In the genomic region with DNA sequence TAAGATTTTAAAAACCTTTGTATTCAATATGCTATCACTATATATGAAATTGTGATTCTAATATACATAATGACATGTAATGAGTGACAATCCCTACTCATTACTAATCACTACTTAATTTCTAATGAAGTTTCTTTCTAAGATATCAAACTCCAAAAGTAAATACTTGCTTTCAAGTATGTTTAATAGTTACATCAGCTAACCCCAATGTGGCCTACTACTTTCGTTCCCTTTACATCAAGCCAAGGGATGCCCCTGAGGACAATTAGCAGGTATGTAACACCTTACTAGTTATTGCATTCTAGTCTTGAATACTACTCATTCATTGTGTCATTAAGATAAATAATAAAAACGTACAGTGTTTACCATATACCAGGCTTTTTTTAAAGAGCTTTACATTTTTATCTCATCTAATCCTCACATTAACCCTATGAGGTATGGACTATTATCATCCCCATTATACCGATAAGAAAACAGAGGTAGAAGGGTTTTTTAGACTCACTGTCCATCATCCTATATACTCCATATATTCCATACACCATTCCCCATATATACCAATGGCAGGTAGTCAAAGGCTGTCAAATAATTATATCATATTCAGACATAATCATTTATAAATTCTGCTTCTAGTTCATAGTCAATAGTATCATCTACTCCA, we compare ENCODE assay signal across 8 cellular contexts. TPM values are rescaled to one million over a fixed set of nuclear protein-coding genes. Genes with fewer than 3 reads are reported as not detected.
A peak's percentile ranks its signal among the peaks of the same experiment; 100 is the strongest.
DNase-seq lines count a peak whose midpoint lies in the region; ATAC-seq and TF ChIP-seq lines count a peak whose summit lies in the region.

No MANE protein-coding gene starts in this region.

- no peak overlapping the region; the same call in 1 of the 2 replicates for H3K27ac ChIP-seq in SK-N-MC
- H3K27ac ChIP-seq in fibroblast of lung (ENCODE audit: insufficient read depth, low read length) = no peak overlapping the region
- no peak overlapping the region for H3K27ac ChIP-seq in rectal smooth muscle tissue (ENCODE audit: low read depth, low read length)

- no peaks in the 10 kb centered on the region for H3K27me3 ChIP-seq in fibroblast of lung (ENCODE audit: control insufficient read depth, insufficient read depth, low read length)
- H3K27me3 ChIP-seq in rectal smooth muscle tissue (ENCODE audit: control insufficient read depth, insufficient read depth, low read length) = no peaks in the 10 kb centered on the region

- no peak for TF ChIP-seq CTCF in GM12875 (IDR thresholded peaks at IDR 0.05; ENCODE audit: borderline replicate concordance, insufficient read depth, low read depth, low read length)
- TF ChIP-seq CTCF in fibroblast of lung (conservative IDR thresholded peaks at IDR 0.05 in 1 of 2, IDR thresholded peaks at IDR 0.05 in 1 of 2; ENCODE audit: low read depth in 1 of 2, low read length in 2 of 2) = no peak

- no peak overlapping the region for H2AFZ ChIP-seq in fibroblast of lung (ENCODE audit: low read length)

- peaks cover 75% of the 10 kb centered on the region for H3K79me2 ChIP-seq in fibroblast of lung (ENCODE audit: control insufficient read depth, insufficient read depth, low read length)

- peaks cover 59% of the 10 kb centered on the region for H3K36me3 ChIP-seq in SK-N-MC (ENCODE audit: insufficient read depth, low read length)
- H3K36me3 ChIP-seq in fibroblast of lung (ENCODE audit: control insufficient read depth, insufficient read depth, low read length) = no peaks in the 10 kb centered on the region
- peaks cover 15% of the 10 kb centered on the region for H3K36me3 ChIP-seq in rectal smooth muscle tissue (ENCODE audit: control insufficient read depth, insufficient read depth, low read length)

- DNase-seq in SK-N-MC (ENCODE audit: low read depth, low spot score) = no peak
- DNase-seq in fibroblast of lung (ENCODE audit: low read depth in 2 of 2) = peak in 1 of 2 donors; percentile 38
- no peak for DNase-seq in COR-L47 (lab: John Stamatoyannopoulos, UW)
- no peak for DNase-seq in mucosa of gallbladder (ENCODE audit: low spot score)
- no peak for DNase-seq in NCI-H2171 treated with DMSO at 0.1 percent for 48 hours (lab: John Stamatoyannopoulos, UW)

- H3K4me3 ChIP-seq in GM12875 (ENCODE audit: low read depth, low read length) (peak overlapping the region; percentile 77), SK-N-MC (peak overlapping the region; percentile 79), fibroblast of lung (replicated peaks in 1 of 4; ENCODE audit: control extremely low read depth in 1 of 4, insufficient read depth in 1 of 4, low read depth in 3 of 4, low read length in 4 of 4) (peak overlapping the region; percentile 86 to 99 (median 97)), rectal smooth muscle tissue (ENCODE audit: low read length) (peak overlapping the region; percentile 100)

- no peaks in the 10 kb centered on the region for H3K9me3 ChIP-seq in SK-N-MC (ENCODE audit: low read depth, low read length)
- no peaks in the 10 kb centered on the region for H3K9me3 ChIP-seq in fibroblast of lung (ENCODE audit: control insufficient read depth, insufficient read depth, low read depth, low read length)

- peaks cover 16% of the 10 kb centered on the region for H4K20me1 ChIP-seq in fibroblast of lung (ENCODE audit: control insufficient read depth, extremely low read depth, insufficient read depth, low read length)

- H3K4me2 ChIP-seq in fibroblast of lung (ENCODE audit: extremely low read depth, insufficient read depth, low read length) = peak overlapping the region; percentile 98

- ATAC-seq in HG03520 (IDR thresholded peaks at IDR 0.05; ENCODE audit: unreplicated experiment) = no peak

- peak overlapping the region; percentile 94 for H3K9ac ChIP-seq in SK-N-MC (ENCODE audit: insufficient read length)
- H3K9ac ChIP-seq in fibroblast of lung (ENCODE audit: insufficient read depth, low read length) = peak overlapping the region; percentile 29
- no peak overlapping the region for H3K9ac ChIP-seq in rectal smooth muscle tissue (ENCODE audit: low read length)

- H3K4me1 ChIP-seq in fibroblast of lung (ENCODE audit: control insufficient read depth, extremely low read depth, insufficient read depth, low read length) = peaks cover 2% of the 10 kb centered on the region
- peaks cover 9% of the 10 kb centered on the region for H3K4me1 ChIP-seq in rectal smooth muscle tissue (ENCODE audit: control insufficient read depth, insufficient read depth, low read length)

RNA-seq across cellular contexts. Expression of gene PPP1R15B, which starts 4.2 kb away (rescaled TPM):
- total RNA-seq in fibroblast of lung (26.7 and 27.7 TPM in 2 replicates), mucosa of gallbladder (38.8 TPM)
- 22.4 and 26.3 TPM in 2 replicates for polyA plus RNA-seq in fibroblast of lung
- polyA plus RNA-seq in fibroblast of lung (2012) = 12.7 and 13.6 TPM in 2 replicates
- 20.3 and 26.8 TPM in 2 replicates for polyA minus RNA-seq in fibroblast of lung (ENCODE audit: low replicate concordance)

RNA-seq across cellular contexts. Expression of gene PLEKHA6, which starts 47.7 kb away (rescaled TPM):
- total RNA-seq in fibroblast of lung (1.5 and 3.8 TPM in 2 replicates), mucosa of gallbladder (115 TPM)
- polyA plus RNA-seq in fibroblast of lung = 1.6 and 4.3 TPM in 2 replicates
- polyA plus RNA-seq in fibroblast of lung (2012) = 2.8 and 6.7 TPM in 2 replicates
- 4.9 and 14.1 TPM in 2 replicates for polyA minus RNA-seq in fibroblast of lung (ENCODE audit: low replicate concordance)

Comparison
In these comparisons a context has a peak if more than half of its experiments do, and no peak if none do; other contexts are left out.
1. RNA of gene PLEKHA6, which starts 47.7 kb away (total RNA-seq): 115 TPM in mucosa of gallbladder (single experiment); 1.5 to 3.8 TPM in fibroblast of lung; every median in the first group is over 10 times any median in the second.
2. Peak in every context shown above with its lines, with median percentiles within 50 percentile points of each other: H3K4me3 ChIP-seq.